In the genomic region with DNA sequence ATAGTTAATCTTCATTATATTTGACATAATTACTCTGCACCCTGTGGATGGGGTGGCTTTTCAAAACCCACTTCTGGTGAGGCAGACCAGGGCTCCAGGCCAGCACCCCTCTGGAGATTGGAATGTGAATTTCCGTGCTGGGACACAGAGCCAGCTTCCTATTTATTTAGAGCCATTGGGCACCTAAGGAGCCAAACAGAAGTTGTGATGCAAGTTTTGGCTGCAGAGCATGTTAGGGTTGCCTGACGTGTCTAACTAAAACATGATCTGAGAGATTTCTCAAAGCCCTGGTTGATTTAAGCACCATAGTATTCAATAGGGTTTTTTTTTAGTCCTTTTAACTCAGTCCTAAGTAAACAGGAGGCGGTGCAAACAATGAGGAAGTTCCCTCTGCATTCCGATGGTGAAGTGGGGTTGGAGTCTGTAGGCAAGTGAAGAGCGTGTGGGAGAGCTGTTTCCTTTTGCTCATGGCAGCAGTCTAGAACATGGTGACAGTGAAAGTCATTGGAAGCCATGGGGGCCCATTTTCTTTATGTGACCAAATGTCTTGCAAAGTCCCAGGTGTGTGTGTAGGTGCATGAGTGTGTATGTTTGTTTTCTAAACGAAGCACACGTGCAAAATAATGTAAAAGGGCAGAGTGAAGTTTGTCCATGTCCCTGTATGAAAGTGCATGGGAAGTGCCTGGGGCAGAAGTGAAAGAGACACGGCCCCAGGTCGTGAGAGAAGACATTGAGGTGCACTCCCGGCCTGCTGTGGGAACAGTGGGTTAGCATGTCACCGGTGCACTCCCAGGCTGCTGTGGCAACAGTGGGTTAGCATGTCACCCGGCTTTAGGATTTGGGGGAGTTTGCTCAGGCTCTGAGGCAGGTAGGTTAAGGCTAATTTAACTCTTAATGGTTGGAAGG, we compare ENCODE assay signal across 7 cellular contexts.
DNase-seq lines count a peak whose midpoint lies in the region; ATAC-seq and TF ChIP-seq lines count a peak whose summit lies in the region.

No MANE protein-coding gene starts in this region.

- H3K36me3 ChIP-seq in duodenal mucosa (ENCODE audit: control insufficient read depth in 1 of 2, insufficient read depth in 2 of 2, low read length in 2 of 2) (no peaks in the 10 kb centered on the region), mesodermal cell (ENCODE audit: control insufficient read depth, insufficient read depth, low read length) (no peaks in the 10 kb centered on the region), vagina (no peaks in the 10 kb centered on the region)

- no peaks in the 10 kb centered on the region for H3K9me3 ChIP-seq in duodenal mucosa (ENCODE audit: control insufficient read depth in 1 of 2, low read length in 2 of 2)
- H3K9me3 ChIP-seq in mesodermal cell (ENCODE audit: control insufficient read depth, low read length) = no peaks in the 10 kb centered on the region
- no peaks in the 10 kb centered on the region for H3K9me3 ChIP-seq in vagina

- peak overlapping the region; percentile 92 for H3K27ac Mint-ChIP-seq in T-helper 1 cell treated with Interleukin-12 subunit alpha and Interleukin-12 subunit beta and Interleukin-4 antibody, amounts not matched to agents 30 μg/mL and 1 μg/mL, for 36 hours

- H3K27me3 ChIP-seq in duodenal mucosa (ENCODE audit: control insufficient read depth in 1 of 2, insufficient read depth in 2 of 2, low read length in 2 of 2) (no peaks in the 10 kb centered on the region), vagina (no peaks in the 10 kb centered on the region)

- peak overlapping the region; percentile 85 for H3K4me3 Mint-ChIP-seq in T-helper 1 cell treated with Interleukin-12 subunit alpha and Interleukin-12 subunit beta and Interleukin-4 antibody, amounts not matched to agents 30 μg/mL and 1 μg/mL, for 36 hours

- peak; percentile 38 for ATAC-seq in GM18505 (IDR thresholded peaks at IDR 0.05; ENCODE audit: unreplicated experiment)
- peak; percentile 48 for ATAC-seq in HG03025 (IDR thresholded peaks at IDR 0.05; ENCODE audit: low FRiP score, unreplicated experiment)
- no peak for ATAC-seq in GM21528 (IDR thresholded peaks at IDR 0.05; ENCODE audit: low FRiP score, unreplicated experiment)

- peaks cover 60% of the 10 kb centered on the region for H3K4me1 Mint-ChIP-seq in T-helper 1 cell treated with Interleukin-12 subunit alpha and Interleukin-12 subunit beta and Interleukin-4 antibody, amounts not matched to agents 30 μg/mL and 1 μg/mL, for 36 hours (ENCODE audit: low read depth)

- no peak for DNase-seq in vagina (ENCODE audit: extremely low spot score in 2 of 2)

- H3K27me3 Mint-ChIP-seq in T-helper 1 cell treated with Interleukin-12 subunit alpha and Interleukin-12 subunit beta and Interleukin-4 antibody, amounts not matched to agents 30 μg/mL and 1 μg/mL, for 36 hours (ENCODE audit: low read depth) = no peaks in the 10 kb centered on the region

- H3K27ac ChIP-seq in duodenal mucosa (ENCODE audit: low read depth, low read length) = no peak overlapping the region
- peak overlapping the region; percentile 69 for H3K27ac ChIP-seq in mesodermal cell (ENCODE audit: low read depth, low read length, severe bottlenecking)
- H3K27ac ChIP-seq in vagina = peak overlapping the region; percentile 47

- no peak for TF ChIP-seq CTCF in vagina (IDR thresholded peaks at IDR 0.05)

- no peaks in the 10 kb centered on the region for H3K9me3 Mint-ChIP-seq in T-helper 1 cell treated with Interleukin-12 subunit alpha and Interleukin-12 subunit beta and Interleukin-4 antibody, amounts not matched to agents 30 μg/mL and 1 μg/mL, for 36 hours

- no peak for TF ChIP-seq POLR2A in GM18505 (IDR thresholded peaks at IDR 0.05; ENCODE audit: borderline replicate concordance, extremely low read depth, insufficient read depth, insufficient read length)
- TF ChIP-seq POLR2A in vagina (IDR thresholded peaks at IDR 0.05) = no peak

- peak overlapping the region in 1 of 2 donors; percentile 39 for H3K9ac ChIP-seq in duodenal mucosa (ENCODE audit: low read depth in 1 of 2, low read length in 2 of 2)

- peak overlapping the region; percentile 31 to 53 for H3K4me3 ChIP-seq in duodenal mucosa (ENCODE audit: low read depth in 1 of 2, low read length in 2 of 2)
- no peak overlapping the region for H3K4me3 ChIP-seq in mesodermal cell (ENCODE audit: extremely low read depth, insufficient read depth, low read length, poor library complexity, severe bottlenecking)
- H3K4me3 ChIP-seq in vagina = no peak overlapping the region

- intact Hi-C loops in vagina (cut with DNase I) = loop anchor here (1.0 kb wide), 1 partner anchor 18 kb away; no protein-coding TSS in a partner anchor

- H3K36me3 Mint-ChIP-seq in T-helper 1 cell treated with Interleukin-12 subunit alpha and Interleukin-12 subunit beta and Interleukin-4 antibody, amounts not matched to agents 30 μg/mL and 1 μg/mL, for 36 hours (ENCODE audit: low read depth) = peaks cover 31% of the 10 kb centered on the region

- 45 to 46% methylated on average over 9 to 10 of the region's 12 CpGs for WGBS in mesodermal cell (ENCODE audit: insufficient coverage in 2 of 2), 2 experiments

- H3K4me1 ChIP-seq in duodenal mucosa (ENCODE audit: control insufficient read depth in 1 of 2, insufficient read depth in 2 of 2, low read length in 2 of 2) (peaks cover 15 to 26% of the 10 kb centered on the region in 2 donors), mesodermal cell (ENCODE audit: control insufficient read depth, insufficient read depth, low read length, poor library complexity, severe bottlenecking) (peaks cover 31% of the 10 kb centered on the region), vagina (peaks cover 21% of the 10 kb centered on the region)

Comparison
In these comparisons a context has a peak if more than half of its experiments do, and no peak if none do; other contexts are left out.
1. H3K4me3 ChIP-seq: peak in duodenal mucosa (2 of 2); none in mesodermal cell (single experiment) and vagina (0 of 2).